15 cellular contexts compared by ENCODE assay signal in the genomic region with DNA sequence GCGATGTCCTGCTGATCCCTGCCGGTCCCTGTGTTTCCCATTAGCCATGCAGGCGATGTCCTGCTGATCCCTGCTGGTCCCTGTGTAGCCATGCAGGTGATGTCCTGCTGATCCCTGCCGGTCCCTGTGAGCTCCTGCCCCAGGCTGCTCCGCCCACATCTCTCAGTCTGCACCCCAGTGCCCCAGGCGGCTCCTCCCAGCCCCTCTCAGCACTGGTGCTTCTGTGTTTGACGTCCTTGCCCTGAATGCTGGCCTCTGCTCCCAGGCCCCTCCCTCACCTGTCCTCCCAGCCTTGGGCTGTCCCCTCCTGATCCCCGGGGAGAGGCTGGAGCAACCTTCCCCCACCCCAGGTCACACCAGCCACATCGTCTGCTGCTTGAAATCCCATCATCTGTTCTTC. TPM values are rescaled to one million over a fixed set of nuclear protein-coding genes. Genes with fewer than 3 reads are reported as not detected.
DNase-seq lines count a peak whose midpoint lies in the region; ATAC-seq, FAIRE-seq and TF ChIP-seq lines count a peak whose summit lies in the region.
"Had no signal": no experiment of that assay in that cellular context is flagged by ENCODE, and none has a peak within 500 bp of the region (broad histone marks: within the 10 kb centered on the region; RNA-seq: fewer than 3 reads in every experiment).

No MANE protein-coding gene starts in this region.

- DNase-seq in GM23338 (ENCODE audit: low spot score): no peak
- no peak for DNase-seq in H1 (ENCODE audit: low read depth in 1 of 2, low spot score in 2 of 2)
- no peak for DNase-seq in colonic mucosa
- DNase-seq: Caco-2; CD8-positive, alpha-beta memory T cell; DND-41; GF-D8; IMR-90; KBM-7 had no signal

- peak; percentile 68 for ATAC-seq in GM23338
- no peak for ATAC-seq in HG03159 (IDR thresholded peaks at IDR 0.05; ENCODE audit: unreplicated experiment)
- no peak for ATAC-seq in GM18498 (IDR thresholded peaks at IDR 0.05; ENCODE audit: unreplicated experiment)
- ATAC-seq: A549 had no signal

- no peaks in the 10 kb centered on the region; the same call in 2 of the 3 replicates for H3K9me3 Mint-ChIP-seq in GM23338
- H3K9me3 Mint-ChIP-seq: CD8-positive, alpha-beta memory T cell had no signal

- no peak overlapping the region for H3K4me3 ChIP-seq in GM23338
- H3K4me3 ChIP-seq in HEK293 (ENCODE audit: low read depth, low read length): no peak overlapping the region
- no peak overlapping the region for H3K4me3 ChIP-seq in H1 (ENCODE audit: extremely low read depth in 1 of 4, insufficient read depth in 2 of 4, low read depth in 3 of 4, low read length in 4 of 4)
- H3K4me3 ChIP-seq in colonic mucosa: no peak overlapping the region
- H3K4me3 ChIP-seq: A549, BLaER1, HAP-1 had no signal

- no peaks in the 10 kb centered on the region for H3K79me2 ChIP-seq in GM23338 (replicated peaks; ENCODE audit: insufficient read depth)
- H3K79me2 ChIP-seq in H1 (ENCODE audit: control insufficient read depth in 1 of 2, insufficient read depth in 2 of 2, low read length in 2 of 2): no peaks in the 10 kb centered on the region

- whole genome bisulfite sequencing in H1 (ENCODE audit: extremely low coverage in 1 of 2, insufficient coverage in 1 of 2, insufficient read length in 1 of 2, insufficient replicate concordance in 2 of 2, low coverage in 1 of 2, low lambda C conversion rate in 2 of 2, missing lambda C conversion rate in 1 of 2), 2 experiments: 60% methylated on average over 9 of the region's 9 CpGs; no CpG with 5 or more reads in 1 of the 2 experiments

- peak overlapping the region; percentile 6 for H3K56ac ChIP-seq in H1 (replicated peaks; ENCODE audit: insufficient read length, low read depth, low read length)

- H4K91ac ChIP-seq in H1 (replicated peaks; ENCODE audit: insufficient read length, low read length): no peak overlapping the region

- H3K4me2 ChIP-seq in GM23338: no peak overlapping the region
- peak overlapping the region in 1 of 2 experiments; percentile 27; a peak in 1 of 4 replicates for H3K4me2 ChIP-seq in H1 (ENCODE audit: insufficient read depth in 1 of 2, low read depth in 2 of 2, low read length in 2 of 2)
- H3K4me2 ChIP-seq: A549, BLaER1 had no signal

- TF ChIP-seq RAD21 in H1 (IDR thresholded peaks at IDR 0.05 in 1 of 2, conservative IDR thresholded peaks at IDR 0.05 in 1 of 2; ENCODE audit: low read depth in 2 of 2, low read length in 2 of 2): no peak

- no peak overlapping the region for H2BK12ac ChIP-seq in H1 (ENCODE audit: low read depth, low read length)

- H2BK120ac ChIP-seq in H1 (replicated peaks; ENCODE audit: low read depth, low read length): no peak overlapping the region

- H3K9me2 ChIP-seq in GM23338 (ENCODE audit: insufficient read depth): no peaks in the 10 kb centered on the region

- H3K4me1 Mint-ChIP-seq in GM23338: peaks cover 10% of the 10 kb centered on the region

- H3K27ac Mint-ChIP-seq in GM23338: no peak overlapping the region
- H3K27ac Mint-ChIP-seq: CD8-positive, alpha-beta memory T cell had no signal

- no peak overlapping the region for H2AFZ ChIP-seq in GM23338
- H2AFZ ChIP-seq in H1 (ENCODE audit: low read length): no peak overlapping the region

- H4K20me1 ChIP-seq in GM23338 (replicated peaks; ENCODE audit: insufficient read depth): no peaks in the 10 kb centered on the region; the same call in 1 of the 2 replicates
- peaks cover 0 to 16% of the 10 kb centered on the region in 2 experiments for H4K20me1 ChIP-seq in H1 (replicated peaks in 1 of 2; ENCODE audit: control insufficient read depth in 1 of 2, insufficient read depth in 2 of 2, low read length in 2 of 2)

- no peak overlapping the region for H3K18ac ChIP-seq in H1 (ENCODE audit: extremely low read depth, low read length)

- TF ChIP-seq CTCF in GM23338 (conservative IDR thresholded peaks at IDR 0.05; ENCODE audit: low read depth in 2 of 2) (no peak), HEK293 (tag by site-specific recombination; IDR thresholded peaks at IDR 0.05) (no peak), H1 (IDR thresholded peaks at IDR 0.05; ENCODE audit: control extremely low read depth in 1 of 3, insufficient read depth in 1 of 3, low read depth in 1 of 3, low read length in 3 of 3) (no peak), colonic mucosa (IDR thresholded peaks at IDR 0.05) (no peak)

- H3K79me1 ChIP-seq in H1 (ENCODE audit: low read depth, low read length): no peaks in the 10 kb centered on the region

- TF ChIP-seq POLR2A in H1 (IDR thresholded peaks at IDR 0.05; ENCODE audit: control extremely low read depth in 1 of 2, low read depth in 2 of 2, low read length in 2 of 2): no peak

- no peak for FAIRE-seq in H1 (lab: Jason Lieb, UNC)
- FAIRE-seq: A549 had no signal

- no peak overlapping the region for H2BK20ac ChIP-seq in H1 (ENCODE audit: low read length)

- no peaks in the 10 kb centered on the region for H3K27me3 ChIP-seq in GM23338 (ENCODE audit: insufficient read depth)
- no peaks in the 10 kb centered on the region for H3K27me3 ChIP-seq in H1 (replicated peaks in 1 of 4; ENCODE audit: control insufficient read depth in 3 of 4, extremely low read depth in 1 of 4, insufficient read depth in 3 of 4, low read length in 3 of 4)
- no peaks in the 10 kb centered on the region for H3K27me3 ChIP-seq in colonic mucosa
- H3K27me3 ChIP-seq: BLaER1 had no signal

- no peaks in the 10 kb centered on the region for H3K23me2 ChIP-seq in H1 (ENCODE audit: low read depth, low read length)

- no peak for TF ChIP-seq EP300 in H1 (IDR thresholded peaks at IDR 0.05; ENCODE audit: borderline replicate concordance in 1 of 2, low read depth in 2 of 2, low read length in 2 of 2)

- H2AK5ac ChIP-seq in H1 (ENCODE audit: low read depth, low read length): no peak overlapping the region

- H3K36me3 Mint-ChIP-seq in GM23338 (ENCODE audit: low read depth): peaks cover 10% of the 10 kb centered on the region; the same call in 2 of the 3 replicates

- no peak overlapping the region for H3K4ac ChIP-seq in H1 (replicated peaks; ENCODE audit: insufficient read length, low read depth, low read length)

- H2BK5ac ChIP-seq in H1 (ENCODE audit: low read depth, low read length): no peak overlapping the region

- no peak overlapping the region for H3K27ac ChIP-seq in GM23338 (ENCODE audit: low read depth)
- no peak overlapping the region for H3K27ac ChIP-seq in HEK293 (ENCODE audit: extremely low read depth, low read depth, low read length)
- H3K27ac ChIP-seq in H1 (ENCODE audit: low read depth, low read length): no peak overlapping the region
- no peak overlapping the region for H3K27ac ChIP-seq in colonic mucosa
- H3K27ac ChIP-seq: A549, BLaER1 had no signal

- intact Hi-C loops in colonic mucosa (cut with DNase I): loop anchor here (10.0 kb wide), 1 partner anchor 72 kb away; no protein-coding TSS in a partner anchor

- no peaks in the 10 kb centered on the region for H3K36me3 ChIP-seq in GM23338 (ENCODE audit: insufficient read depth)
- H3K36me3 ChIP-seq in HEK293 (ENCODE audit: control insufficient read depth in 2 of 2, insufficient read depth in 1 of 2, low read length in 2 of 2): peaks cover 0 to 20% of the 10 kb centered on the region in 2 experiments; a peak in 2 of 3 replicates
- no peaks in the 10 kb centered on the region; a peak in 1 of 8 replicates for H3K36me3 ChIP-seq in H1 (ENCODE audit: control insufficient read depth in 2 of 4, insufficient read depth in 4 of 4, low read length in 3 of 4)
- no peaks in the 10 kb centered on the region for H3K36me3 ChIP-seq in colonic mucosa

- CTCF ChIA-PET in HEK293 (lab: Yijun Ruan, JAX) (no interaction called here), H1 (lab: Charles Lee; ENCODE audit: partially characterized antibody) (interaction anchor here (0.7 to 1.9 kb wide), 6 partner anchors 13 to 150 kb away, joined by 3 to 5 read pairs (median 4); no protein-coding TSS in a partner anchor)

- peak overlapping the region; percentile 43 for H4K5ac ChIP-seq in H1 (ENCODE audit: insufficient read length, low read depth, low read length)

- H3F3A ChIP-seq in GM23338 (replicated peaks; ENCODE audit: low read depth): no peaks in the 10 kb centered on the region; the same call in 1 of the 2 replicates

- POLR2A ChIA-PET in HEK293 (lab: Yijun Ruan, JAX): no interaction called here
- POLR2A ChIA-PET in H1 (lab: Charles Lee; ENCODE audit: partially characterized antibody): no interaction called here

- peaks cover 10% of the 10 kb centered on the region for H3K27me3 Mint-ChIP-seq in GM23338 (ENCODE audit: insufficient read depth, low read depth, poor library complexity)
- H3K27me3 Mint-ChIP-seq: CD8-positive, alpha-beta memory T cell had no signal

- H3K23ac ChIP-seq in H1 (ENCODE audit: insufficient read length): no peak overlapping the region

- H3K14ac ChIP-seq in H1 (ENCODE audit: insufficient read length): no peak overlapping the region

- H3K9ac ChIP-seq in H1 (replicated peaks in 1 of 4; ENCODE audit: extremely low read depth in 1 of 4, low read depth in 3 of 4, low read length in 3 of 4) (no peak overlapping the region), colonic mucosa (ENCODE audit: low read depth in 2 of 2, low read length in 2 of 2) (no peak overlapping the region)
- H3K9ac ChIP-seq: BLaER1 had no signal

- no peaks in the 10 kb centered on the region for H3K4me1 ChIP-seq in GM23338 (ENCODE audit: insufficient read depth)
- no peaks in the 10 kb centered on the region for H3K4me1 ChIP-seq in HEK293 (ENCODE audit: control insufficient read depth, insufficient read depth, low read length)
- peaks cover 0 to 13% (median 4%) of the 10 kb centered on the region in 4 experiments; a peak in 5 of 7 replicates for H3K4me1 ChIP-seq in H1 (replicated peaks in 1 of 4; ENCODE audit: control insufficient read depth in 3 of 4, insufficient read depth in 4 of 4, low read length in 3 of 4)
- H3K4me1 ChIP-seq in colonic mucosa: no peaks in the 10 kb centered on the region
- H3K4me1 ChIP-seq: Caco-2, HAP-1 had no signal

- H3K9me3 ChIP-seq in HEK293 (ENCODE audit: control insufficient read depth, insufficient read depth, low read depth, low read length) (no peaks in the 10 kb centered on the region), H1 (ENCODE audit: insufficient read depth in 2 of 2, low read depth in 1 of 2, low read length in 1 of 2) (no peaks in the 10 kb centered on the region), colonic mucosa (no peaks in the 10 kb centered on the region)
- H3K9me3 ChIP-seq: A549, BLaER1, Caco-2, HAP-1 had no signal

- H4K8ac ChIP-seq in H1 (ENCODE audit: extremely low read depth, insufficient read depth, low read length): peak overlapping the region; percentile 35

- no peak overlapping the region for H2BK15ac ChIP-seq in H1 (ENCODE audit: low read length)

- H3K4me3 Mint-ChIP-seq in GM23338: no peak overlapping the region
- H3K4me3 Mint-ChIP-seq: CD8-positive, alpha-beta memory T cell had no signal

RNA-seq across cellular contexts. Expression of a gene that starts 41.4 kb away (rescaled TPM):
- total RNA-seq in GM23338 (2014; rRNA removed; shearing (Covaris generic)): 0.21 and 0.54 TPM in 2 replicates
- 0.10 and 0.21 TPM in 2 replicates for polyA plus RNA-seq in GM23338 (2016; fragmentation: Nextera tagmentation; extraction: Ambion mirVana)
- total RNA-seq in H1 (2021; fragmentation: NEBNext Ultra II Directional; extraction: Animal tissue kit (Norgen Biotek cat#: 25700)): 0.39 and 0.82 TPM in 2 replicates
- polyA plus RNA-seq in H1 (2011; rRNA removed): 0.24 and 0.67 TPM in 2 replicates
- polyA plus RNA-seq in H1 (2011; cell fraction: cytosol; rRNA removed): 0.70 TPM
- 5.9 TPM for polyA plus RNA-seq in H1 (2011; cell fraction: nucleus; rRNA removed)
- polyA plus RNA-seq in H1 (2012, experiment 1 of 2): 0.28 to 0.54 TPM (median 0.42 TPM) in 4 replicates
- polyA plus RNA-seq in H1 (2012, experiment 2 of 2): 0.05 TPM
- 0.14 TPM for polyA plus RNA-seq in H1 (2013, experiment 1 of 2)
- polyA plus RNA-seq in H1 (2013, experiment 2 of 2): 0.07 TPM
- 0.10 and 0.16 TPM in 2 replicates for polyA minus RNA-seq in H1 (2011; rRNA and poly(A)+ RNA removed)
- polyA minus RNA-seq in H1 (2011; cell fraction: cytosol; rRNA and poly(A)+ RNA removed): not detected
- 1.5 TPM for polyA minus RNA-seq in H1 (2011; cell fraction: nucleus; rRNA and poly(A)+ RNA removed)
- total RNA-seq in colonic mucosa: 1 to 10 TPM; 1.4 to 2.4 TPM

RNA-seq across cellular contexts. Expression of a gene that starts 42.4 kb away (rescaled TPM):
- 67.7 and 79.0 TPM in 2 replicates for total RNA-seq in GM23338 (2014; rRNA removed; shearing (Covaris generic))
- 22.5 and 27.5 TPM in 2 replicates for polyA plus RNA-seq in GM23338 (2016; fragmentation: Nextera tagmentation; extraction: Ambion mirVana)
- total RNA-seq in H1 (2021; fragmentation: NEBNext Ultra II Directional; extraction: Animal tissue kit (Norgen Biotek cat#: 25700)): 62.3 and 62.8 TPM in 2 replicates
- 38.0 and 65.4 TPM in 2 replicates for polyA plus RNA-seq in H1 (2011; rRNA removed)
- 57.3 TPM for polyA plus RNA-seq in H1 (2011; cell fraction: cytosol; rRNA removed)
- polyA plus RNA-seq in H1 (2011; cell fraction: nucleus; rRNA removed): 306 TPM
- 54.5 to 72.8 TPM (median 68.7 TPM) in 4 replicates for polyA plus RNA-seq in H1 (2012, experiment 1 of 2)
- 42.3 TPM for polyA plus RNA-seq in H1 (2012, experiment 2 of 2)
- polyA plus RNA-seq in H1 (2013, experiment 1 of 2): 35.8 TPM
- polyA plus RNA-seq in H1 (2013, experiment 2 of 2): 33.2 TPM
- 28.2 and 33.0 TPM in 2 replicates for polyA minus RNA-seq in H1 (2011; rRNA and poly(A)+ RNA removed)
- polyA minus RNA-seq in H1 (2011; cell fraction: cytosol; rRNA and poly(A)+ RNA removed): 49.0 TPM
- 88.7 TPM for polyA minus RNA-seq in H1 (2011; cell fraction: nucleus; rRNA and poly(A)+ RNA removed)
- 10 to 100 TPM; 44.1 to 82.5 TPM for total RNA-seq in colonic mucosa

RNA-seq across cellular contexts. Expression of a gene that starts 56.1 kb away (rescaled TPM):
- total RNA-seq in GM23338 (2014; rRNA removed; shearing (Covaris generic)): 27.8 and 29.9 TPM in 2 replicates
- 7.6 and 8.6 TPM in 2 replicates for polyA plus RNA-seq in GM23338 (2016; fragmentation: Nextera tagmentation; extraction: Ambion mirVana)
- 18.3 and 18.5 TPM in 2 replicates for total RNA-seq in H1 (2021; fragmentation: NEBNext Ultra II Directional; extraction: Animal tissue kit (Norgen Biotek cat#: 25700))
- 7.7 and 12.5 TPM in 2 replicates for polyA plus RNA-seq in H1 (2011; rRNA removed)
- 11.1 TPM for polyA plus RNA-seq in H1 (2011; cell fraction: cytosol; rRNA removed)
- polyA plus RNA-seq in H1 (2011; cell fraction: nucleus; rRNA removed): 32.8 TPM
- 11.4 to 15.6 TPM (median 13.1 TPM) in 4 replicates for polyA plus RNA-seq in H1 (2012, experiment 1 of 2)
- polyA plus RNA-seq in H1 (2012, experiment 2 of 2): 7.8 TPM
- 9.6 TPM for polyA plus RNA-seq in H1 (2013, experiment 1 of 2)
- polyA plus RNA-seq in H1 (2013, experiment 2 of 2): 8.4 TPM
- polyA minus RNA-seq in H1 (2011; rRNA and poly(A)+ RNA removed): 10.3 and 11.4 TPM in 2 replicates
- polyA minus RNA-seq in H1 (2011; cell fraction: cytosol; rRNA and poly(A)+ RNA removed): 15.4 TPM
- polyA minus RNA-seq in H1 (2011; cell fraction: nucleus; rRNA and poly(A)+ RNA removed): 35.1 TPM
- total RNA-seq in colonic mucosa: 10 to 100 TPM; 27.2 to 40.6 TPM
